Comparison of ENCODE assay signal across 11 cellular contexts in the genomic region with DNA sequence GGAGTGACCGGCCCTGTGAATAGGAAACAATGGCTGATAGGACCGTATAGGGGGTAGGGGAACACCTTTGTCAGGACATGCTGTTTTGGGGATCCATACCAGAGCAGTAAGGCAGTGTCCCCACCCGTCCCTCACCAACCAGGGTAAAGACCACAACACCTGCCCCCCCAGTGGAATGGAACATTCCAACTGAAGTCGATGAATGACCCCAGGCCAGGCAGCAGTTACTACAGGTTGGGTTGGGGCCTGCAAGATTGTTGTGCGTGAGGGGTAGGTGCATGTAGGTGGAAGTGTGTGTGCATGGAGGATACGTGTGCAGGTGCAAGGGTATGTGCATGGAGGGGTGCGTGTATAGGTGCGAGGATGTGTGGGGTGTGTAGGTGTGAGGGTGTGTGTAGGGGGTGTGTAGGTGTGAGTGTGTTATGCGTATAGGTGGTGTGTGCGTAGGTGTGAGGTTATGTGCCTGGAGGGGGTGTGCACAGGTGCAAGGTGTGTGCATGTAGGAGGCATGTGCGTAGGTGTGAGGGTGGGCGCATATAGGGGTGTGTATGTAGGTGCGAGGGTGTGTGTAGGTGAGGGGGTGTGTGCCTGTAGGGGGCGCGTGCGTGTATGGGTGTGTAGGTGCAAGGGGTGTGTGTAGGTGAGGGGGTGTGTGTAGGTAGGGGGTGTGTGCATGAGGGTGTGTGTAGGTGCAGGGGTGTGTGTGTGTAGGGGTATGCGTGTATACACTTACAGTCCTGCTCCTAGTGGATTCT. TPM values are rescaled to one million over a fixed set of nuclear protein-coding genes. Genes with fewer than 3 reads are reported as not detected.
DNase-seq lines count a peak whose midpoint lies in the region; ATAC-seq and TF ChIP-seq lines count a peak whose summit lies in the region.
"Had no signal": no experiment of that assay in that cellular context is flagged by ENCODE, and none has a peak within 500 bp of the region (broad histone marks: within the 10 kb centered on the region; RNA-seq: fewer than 3 reads in every experiment).

No MANE protein-coding gene starts in this region.

- no peak overlapping the region for H3K18ac ChIP-seq in trophoblast cell (ENCODE audit: low read length)

- H3K4me3 ChIP-seq in DOHH2 (ENCODE audit: low read length) (peak overlapping the region; percentile 91), OCI-LY7 (ENCODE audit: low read depth, low read length, poor library complexity, severe bottlenecking) (peak overlapping the region; percentile 73), dorsolateral prefrontal cortex (peak overlapping the region in 23 of 59 donors; percentile 61 to 95 (median 84)), trophoblast cell (ENCODE audit: low read depth, low read length) (no peak overlapping the region)

- no peak overlapping the region for H4K91ac ChIP-seq in trophoblast cell (ENCODE audit: low read depth, low read length)

- ATAC-seq in GM21367 (IDR thresholded peaks at IDR 0.05; ENCODE audit: unreplicated experiment) = no peak

- no peak overlapping the region for H2AK5ac ChIP-seq in trophoblast cell (ENCODE audit: low read length)

- TF ChIP-seq CTCF in DOHH2 (IDR thresholded peaks at IDR 0.05; ENCODE audit: low read depth, low read length, poor library complexity, severe bottlenecking) (peak; percentile 62), OCI-LY7 (conservative IDR thresholded peaks at IDR 0.05; ENCODE audit: low read length) (peak; percentile 77), dorsolateral prefrontal cortex (IDR thresholded peaks at IDR 0.05 in 54 of 56, conservative IDR thresholded peaks at IDR 0.05 in 2 of 56; ENCODE audit: low read depth in 1 of 56, partially characterized antibody in 56 of 56) (no peak)

- H3K9ac ChIP-seq in trophoblast cell (ENCODE audit: low read length) = no peak overlapping the region
- H3K9ac ChIP-seq: parathyroid adenoma had no signal

- POLR2A ChIA-PET in OCI-LY7 (lab: Charles Lee) = interaction anchor here (0.6 to 1.1 kb wide), 5 partner anchors 61 to 305 kb away, joined by 3 to 6 read pairs (median 4); no protein-coding TSS in a partner anchor

- H3K9me2 ChIP-seq in DOHH2 (replicated peaks; ENCODE audit: control insufficient read depth, low read length) (no peaks in the 10 kb centered on the region), OCI-LY7 (ENCODE audit: insufficient read depth, low read length) (no peaks in the 10 kb centered on the region)

- peaks cover 8% of the 10 kb centered on the region for H3F3A ChIP-seq in DOHH2 (ENCODE audit: control insufficient read depth, insufficient read depth)

- no peak overlapping the region for H2BK12ac ChIP-seq in trophoblast cell (ENCODE audit: low read length)

- H3K9me3 ChIP-seq in DOHH2 (ENCODE audit: control insufficient read depth, insufficient read depth, low read length) (no peaks in the 10 kb centered on the region), OCI-LY7 (ENCODE audit: low read length) (no peaks in the 10 kb centered on the region), trophoblast cell (ENCODE audit: insufficient read depth, low read depth, low read length) (no peaks in the 10 kb centered on the region)

- H2AFZ ChIP-seq in OCI-LY7 (ENCODE audit: low read length) = no peak overlapping the region
- no peak overlapping the region for H2AFZ ChIP-seq in trophoblast cell (ENCODE audit: insufficient read depth, low read length, poor library complexity)
- H2AFZ ChIP-seq: parathyroid adenoma had no signal

- DNase-seq in OCI-LY7 (ENCODE audit: low spot score) = no peak
- no peak for DNase-seq in dorsolateral prefrontal cortex
- no peak for DNase-seq in trophoblast cell
- no peak for DNase-seq in AML-193 (lab: John Stamatoyannopoulos, UW)
- DNase-seq in stimulated activated CD8-positive, alpha-beta memory T cell treated with anti-CD3 and anti-CD28 coated beads, Interleukin-4, amount 100 ng/mL, for 48 hours = no peak
- DNase-seq in stimulated activated CD4-positive, alpha-beta T cell treated with anti-CD3 and anti-CD28 coated beads, Interleukin-1b, Interleukin-23, amount 100 ng/mL, for 48 hours = no peak
- DNase-seq: aorta, NCI-H2107 had no signal

- intact Hi-C loops in OCI-LY7 (cut with micrococcal nuclease; ENCODE audit: unreplicated experiment) = no loop called here
- intact Hi-C loops in dorsolateral prefrontal cortex (cut with DNase I) = loop anchor here in 1 of 2 donors (10.0 kb wide), 2 partner anchors 234 to 284 kb away; partner anchors contain the start of genes DRG1 and PATZ1

- no peak overlapping the region for H4K12ac ChIP-seq in trophoblast cell (ENCODE audit: low read depth, low read length)

- no peaks in the 10 kb centered on the region for H3K27me3 ChIP-seq in DOHH2 (ENCODE audit: control insufficient read depth, low read length)
- H3K27me3 ChIP-seq in dorsolateral prefrontal cortex = no peaks in the 10 kb centered on the region
- no peaks in the 10 kb centered on the region for H3K27me3 ChIP-seq in trophoblast cell (ENCODE audit: insufficient read depth, low read length)

- H3K4me2 ChIP-seq in DOHH2 (ENCODE audit: low read length) (peak overlapping the region; percentile 95), OCI-LY7 (ENCODE audit: low read length) (peak overlapping the region; percentile 95), trophoblast cell (ENCODE audit: low read length) (peak overlapping the region; percentile 79)

- CTCF ChIA-PET in OCI-LY7 (lab: Charles Lee; ENCODE audit: unreplicated experiment) = interaction anchor here (0.7 to 1.0 kb wide), 3 partner anchors 9 to 1374 kb away, joined by 3 to 5 read pairs (median 5); no protein-coding TSS in a partner anchor

- H3K36me3 ChIP-seq in DOHH2 (ENCODE audit: control insufficient read depth, low read length) = peaks cover 52% of the 10 kb centered on the region
- H3K36me3 ChIP-seq in OCI-LY7 (ENCODE audit: insufficient read depth, low read length) = peaks cover 27% of the 10 kb centered on the region
- H3K36me3 ChIP-seq in trophoblast cell (ENCODE audit: control insufficient read depth in 1 of 2, insufficient read depth in 2 of 2, low read length in 2 of 2) = peaks cover 15% of the 10 kb centered on the region in 2 experiments

- H3K4me1 ChIP-seq in DOHH2 (ENCODE audit: control insufficient read depth, low read length) (peaks cover 55% of the 10 kb centered on the region), OCI-LY7 (ENCODE audit: insufficient read depth, low read length, poor library complexity, severe bottlenecking) (peaks cover 75% of the 10 kb centered on the region), trophoblast cell (ENCODE audit: control insufficient read depth in 1 of 2, insufficient read depth in 2 of 2, low read length in 2 of 2) (peaks cover 23 to 35% of the 10 kb centered on the region in 2 experiments)

- peaks cover 10% of the 10 kb centered on the region for H3K79me1 ChIP-seq in trophoblast cell (ENCODE audit: low read length)

- 100% methylated on average over 3 of the region's 17 CpGs for WGBS in trophoblast cell (ENCODE audit: extremely low coverage, insufficient coverage, insufficient read length)

- no peak overlapping the region for H4K8ac ChIP-seq in trophoblast cell (ENCODE audit: low read depth, low read length)

- H3K79me2 ChIP-seq in DOHH2 (ENCODE audit: control insufficient read depth, low read length) (peaks cover 91% of the 10 kb centered on the region), OCI-LY7 (ENCODE audit: insufficient read depth, low read depth, low read length) (peaks cover 42% of the 10 kb centered on the region; the same call in 1 of the 2 replicates), trophoblast cell (ENCODE audit: control insufficient read depth, insufficient read depth, low read length, poor library complexity) (peaks cover 23% of the 10 kb centered on the region)

- H2BK5ac ChIP-seq in trophoblast cell (ENCODE audit: low read depth, low read length, poor library complexity) = no peak overlapping the region

- peak overlapping the region; percentile 93 for H3K27ac ChIP-seq in DOHH2 (ENCODE audit: low read depth, low read length)
- H3K27ac ChIP-seq in OCI-LY7 (ENCODE audit: low read depth, low read length, poor library complexity, severe bottlenecking) = peak overlapping the region; percentile 93
- H3K27ac ChIP-seq in dorsolateral prefrontal cortex = peak overlapping the region in 33 of 59 donors; percentile 32 to 98 (median 93)
- no peak overlapping the region for H3K27ac ChIP-seq in trophoblast cell (ENCODE audit: low read depth, low read length)

- H3K14ac ChIP-seq in trophoblast cell (ENCODE audit: low read length) = no peak overlapping the region

- H4K20me1 ChIP-seq in DOHH2 (ENCODE audit: control insufficient read depth, insufficient read depth, low read depth, low read length) (peaks cover 5% of the 10 kb centered on the region; the same call in 1 of the 2 replicates), OCI-LY7 (ENCODE audit: insufficient read depth, low read length) (no peaks in the 10 kb centered on the region)

- H3K23ac ChIP-seq in trophoblast cell (ENCODE audit: low read length) = no peak overlapping the region

- BruUV-seq in OCI-LY7 (replicated peaks; lab: Mats Ljungman, UMichigan) = TSS peak; percentile 41

- H3K4ac ChIP-seq in trophoblast cell (ENCODE audit: low read depth, low read length) = peak overlapping the region; percentile 3

- no peak overlapping the region for H2BK120ac ChIP-seq in trophoblast cell (ENCODE audit: insufficient read depth, low read length, poor library complexity)

RNA-seq across cellular contexts. Expression of gene PISD, which starts 32.9 kb away (rescaled TPM):
- total RNA-seq in OCI-LY7 (2014; rRNA removed; shearing (Covaris generic)) = 21.5 and 25.7 TPM in 2 replicates
- total RNA-seq in OCI-LY7 (2022) = 39.4 and 51.9 TPM in 2 replicates
- total RNA-seq in dorsolateral prefrontal cortex = 100 to 1,000 TPM in 2 of 120 experiments, 10 to 100 TPM in 118; 48.4 to 108 (median 75.5) TPM
- 26.1 and 26.7 TPM in 2 replicates for polyA plus RNA-seq in trophoblast cell (2013)

Comparison
In these comparisons a context has a peak if more than half of its experiments do, and no peak if none do; other contexts are left out.
1. CTCF ChIP-seq: peak in DOHH2 (single experiment) and OCI-LY7 (single experiment); none in dorsolateral prefrontal cortex (0 of 56).
2. Peak in every context shown above with its lines, with median percentiles within 50 percentile points of each other: H3K4me2 ChIP-seq.